Comparison of ENCODE assay signal across 15 cellular contexts in the genomic region with DNA sequence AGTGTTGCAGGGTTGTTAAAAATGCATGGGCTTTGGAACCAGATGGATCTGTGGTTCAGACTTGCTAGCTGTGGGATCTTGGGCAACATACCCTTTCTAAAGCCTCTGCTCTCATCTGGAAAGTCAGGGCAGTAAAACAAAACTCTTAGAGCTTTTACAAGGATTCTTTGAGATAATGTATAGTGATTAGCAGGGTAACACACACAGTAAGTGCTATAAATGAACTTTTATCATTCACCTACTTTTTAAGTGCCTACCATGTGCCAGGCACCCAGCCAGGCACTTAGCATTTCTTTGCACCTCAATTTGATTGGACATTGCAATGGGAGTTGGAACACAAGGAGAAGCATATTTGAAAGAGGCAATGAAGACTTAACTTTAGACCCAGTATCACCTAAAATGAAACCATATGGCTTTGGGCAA.
DNase-seq lines count a peak whose midpoint lies in the region; ATAC-seq and TF ChIP-seq lines count a peak whose summit lies in the region.
"Had no signal": no experiment of that assay in that cellular context is flagged by ENCODE, and none has a peak within 500 bp of the region (broad histone marks: within the 10 kb centered on the region; RNA-seq: fewer than 3 reads in every experiment).

No MANE protein-coding gene starts in this region.

- POLR2A ChIA-PET in activated CD4-positive, alpha-beta memory T cell treated with anti-CD3 and anti-CD28 coated beads for 36 hours (lab: Charles Lee) = no interaction called here

- H3K4me3 Mint-ChIP-seq in chondrocyte (ENCODE audit: unreplicated experiment) = no peak overlapping the region
- H3K4me3 Mint-ChIP-seq in activated CD4-positive, alpha-beta memory T cell treated with anti-CD3 and anti-CD28 coated beads for 36 hours = no peak overlapping the region
- H3K4me3 Mint-ChIP-seq: T-helper 1 cell treated with Interleukin-12 subunit alpha and Interleukin-12 subunit beta and Interleukin-4 antibody, amounts not matched to agents 30 μg/mL and 1 μg/mL, for 36 hours had no signal

- peak overlapping the region; percentile 99 for H3K27ac Mint-ChIP-seq in chondrocyte (ENCODE audit: unreplicated experiment)
- H3K27ac Mint-ChIP-seq in activated CD4-positive, alpha-beta memory T cell treated with anti-CD3 and anti-CD28 coated beads for 36 hours = no peak overlapping the region
- H3K27ac Mint-ChIP-seq: T-helper 1 cell treated with Interleukin-12 subunit alpha and Interleukin-12 subunit beta and Interleukin-4 antibody, amounts not matched to agents 30 μg/mL and 1 μg/mL, for 36 hours had no signal

- peaks cover 5% of the 10 kb centered on the region for H3K9me3 Mint-ChIP-seq in chondrocyte (ENCODE audit: low read depth)
- no peaks in the 10 kb centered on the region for H3K9me3 Mint-ChIP-seq in activated CD4-positive, alpha-beta memory T cell treated with anti-CD3 and anti-CD28 coated beads for 36 hours

- intact Hi-C loops in activated CD4-positive, alpha-beta memory T cell treated with anti-CD3 and anti-CD28 coated beads for 36 hours (cut with micrococcal nuclease) = no loop called here
- intact Hi-C loops in left colon (cut with DNase I, micrococcal nuclease) = no loop called here

- no peak for TF ChIP-seq CTCF in chondrocyte (IDR thresholded peaks at IDR 0.05)

- H3K27ac ChIP-seq in layer of hippocampus (ENCODE audit: low read depth, low read length) (peak overlapping the region; percentile 19), skin epidermis (peak overlapping the region in 13 of 21 experiments; percentile 27 to 93 (median 63))

- H3K27me3 Mint-ChIP-seq in chondrocyte (ENCODE audit: low read depth) = no peaks in the 10 kb centered on the region
- H3K27me3 Mint-ChIP-seq in activated CD4-positive, alpha-beta memory T cell treated with anti-CD3 and anti-CD28 coated beads for 36 hours = no peaks in the 10 kb centered on the region

- DNase-seq in ELF-1 (ENCODE audit: low read depth, low spot score) (peak; percentile 16), chondrocyte (ENCODE audit: low spot score) (no peak), left colon (no peak), NCI-H82 treated with DMSO at 0.1 percent for 48 hours (lab: John Stamatoyannopoulos, UW; ENCODE audit: unreplicated experiment) (no peak)
- no peak for DNase-seq in activated CD4-positive, alpha-beta memory T cell treated with anti-CD3 and anti-CD28 coated beads for 36 hours
- DNase-seq: activated CD4-positive, alpha-beta T cell treated with anti-CD3 and anti-CD28 coated beads, Interleukin-2, amount 50 U/mL, for 1 hour; activated gamma-delta T cell treated with Interleukin-2 at 50 U/mL for 16 hours; AML-193; DMS79 had no signal

- H3K4me1 Mint-ChIP-seq in chondrocyte (ENCODE audit: low read depth) = peaks cover 51% of the 10 kb centered on the region
- H3K4me1 Mint-ChIP-seq in activated CD4-positive, alpha-beta memory T cell treated with anti-CD3 and anti-CD28 coated beads for 36 hours (ENCODE audit: low read depth) = no peaks in the 10 kb centered on the region

- ATAC-seq in GM19035 (IDR thresholded peaks at IDR 0.05; ENCODE audit: unreplicated experiment) = no peak
- no peak for ATAC-seq in left colon
- ATAC-seq: GM12878, HCT116 had no signal

- H3K36me3 Mint-ChIP-seq in chondrocyte (ENCODE audit: low read depth) = no peaks in the 10 kb centered on the region
- no peaks in the 10 kb centered on the region for H3K36me3 Mint-ChIP-seq in activated CD4-positive, alpha-beta memory T cell treated with anti-CD3 and anti-CD28 coated beads for 36 hours

- no peak overlapping the region for H3K4me3 ChIP-seq in skin epidermis
- H3K4me3 ChIP-seq: GM12878 had no signal

- CTCF ChIA-PET in activated CD4-positive, alpha-beta memory T cell treated with anti-CD3 and anti-CD28 coated beads for 36 hours (lab: Charles Lee) = no interaction called here

- H3K27me3 ChIP-seq in layer of hippocampus (ENCODE audit: control insufficient read depth, insufficient read depth, low read length) = no peaks in the 10 kb centered on the region
